In the genomic region with DNA sequence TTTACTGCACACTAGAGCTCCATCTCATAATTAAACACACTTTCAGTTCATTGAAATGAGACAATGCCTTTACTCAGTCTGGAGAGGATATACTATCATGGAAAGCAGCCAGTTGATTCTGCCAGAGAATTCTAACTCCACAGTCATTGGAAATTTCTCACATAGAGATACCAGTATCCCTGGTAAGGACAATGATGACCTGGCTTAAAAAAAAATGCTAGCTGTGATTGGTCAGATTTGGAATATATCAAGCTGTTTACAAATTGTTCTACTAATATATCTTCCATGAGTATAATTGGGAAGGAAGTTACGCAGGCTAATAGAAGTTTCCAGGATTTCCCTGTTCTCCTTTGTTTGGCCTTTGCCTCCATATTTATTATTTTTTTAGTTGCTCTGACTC, we compare ENCODE assay signal across 19 cellular contexts. TPM values are rescaled to one million over a fixed set of nuclear protein-coding genes. Genes with fewer than 3 reads are reported as not detected.
A peak's percentile ranks its signal among the peaks of the same experiment; 100 is the strongest.
DNase-seq lines count a peak whose midpoint lies in the region; ATAC-seq and TF ChIP-seq lines count a peak whose summit lies in the region.
"Had no signal": no experiment of that assay in that cellular context is flagged by ENCODE, and none has a peak within 500 bp of the region (broad histone marks: within the 10 kb centered on the region; RNA-seq: fewer than 3 reads in every experiment).

No MANE protein-coding gene starts in this region.

- H3K27ac ChIP-seq in lung (ENCODE audit: low read depth in 1 of 2, low read length in 1 of 2): no peak overlapping the region
- no peak overlapping the region for H3K27ac ChIP-seq in CD4-positive, alpha-beta T cell (ENCODE audit: low read depth, low read length)
- no peak overlapping the region for H3K27ac ChIP-seq in CD4-positive, alpha-beta memory T cell (ENCODE audit: low read depth, low read length)
- H3K27ac ChIP-seq: PC-9, RWPE1, SJCRH30 had no signal

- peak; percentile 57 for DNase-seq in G401 (ENCODE audit: low spot score)
- DNase-seq in cerebellar cortex (ENCODE audit: low spot score): peak; percentile 41
- DNase-seq in left cardiac atrium: no peak
- no peak for DNase-seq in lung (ENCODE audit: low spot score)
- no peak for DNase-seq in DMS79 treated with DMSO at 0.1 percent for 48 hours (lab: John Stamatoyannopoulos, UW)
- no peak for DNase-seq in CD4-positive, alpha-beta T cell
- DNase-seq in GM20000 (ENCODE audit: low spot score): no peak
- no peak for DNase-seq in CD4-positive, alpha-beta memory T cell
- DNase-seq: DND-41, H7, HFFc6, KG1, NCI-H1436, NCI-H1930, NCI-H226, NCI-H524, PC-9, SJCRH30 had no signal

- no peaks in the 10 kb centered on the region for H3K27me3 Mint-ChIP-seq in CD4-positive, alpha-beta T cell
- H3K27me3 Mint-ChIP-seq in CD4-positive, alpha-beta memory T cell: no peaks in the 10 kb centered on the region

- no peaks in the 10 kb centered on the region for H3K4me1 Mint-ChIP-seq in CD4-positive, alpha-beta T cell (ENCODE audit: low read depth)
- no peaks in the 10 kb centered on the region for H3K4me1 Mint-ChIP-seq in CD4-positive, alpha-beta memory T cell

- H3K27ac Mint-ChIP-seq in CD4-positive, alpha-beta T cell: no peak overlapping the region
- no peak overlapping the region for H3K27ac Mint-ChIP-seq in CD4-positive, alpha-beta memory T cell
- H3K27ac Mint-ChIP-seq: HFFc6 had no signal

- TF ChIP-seq CTCF in lung (IDR thresholded peaks at IDR 0.05; ENCODE audit: control extremely low read depth, extremely low read depth): no peak
- no peak for TF ChIP-seq CTCF in CD4-positive, alpha-beta T cell (IDR thresholded peaks at IDR 0.05)
- TF ChIP-seq CTCF in GM20000 (IDR thresholded peaks at IDR 0.05; ENCODE audit: extremely low read depth, missing control alignments): no peak

- H3K36me3 Mint-ChIP-seq in CD4-positive, alpha-beta T cell (ENCODE audit: low read depth): no peaks in the 10 kb centered on the region
- no peaks in the 10 kb centered on the region for H3K36me3 Mint-ChIP-seq in CD4-positive, alpha-beta memory T cell

- H3K9me3 ChIP-seq in lung (ENCODE audit: control insufficient read depth in 2 of 2, insufficient read depth in 1 of 2, low read length in 1 of 2): no peaks in the 10 kb centered on the region
- no peaks in the 10 kb centered on the region for H3K9me3 ChIP-seq in CD4-positive, alpha-beta T cell (ENCODE audit: control insufficient read depth, low read length)
- no peaks in the 10 kb centered on the region for H3K9me3 ChIP-seq in CD4-positive, alpha-beta memory T cell (ENCODE audit: control insufficient read depth in 1 of 2, low read length in 2 of 2)
- H3K9me3 ChIP-seq: SJCRH30 had no signal

- in situ Hi-C loops in G401 (cut with HindIII; ENCODE audit: low sequenced_read_pairs): no loop called here

- H3K9me3 Mint-ChIP-seq in CD4-positive, alpha-beta T cell: no peaks in the 10 kb centered on the region
- peaks cover 0 to 4% (median 0%) of the 10 kb centered on the region in 8 donors for H3K9me3 Mint-ChIP-seq in CD4-positive, alpha-beta memory T cell
- H3K9me3 Mint-ChIP-seq: HFFc6 had no signal

- no peaks in the 10 kb centered on the region for H3K36me3 ChIP-seq in lung (ENCODE audit: control insufficient read depth in 2 of 2, insufficient read depth in 2 of 2, low read length in 2 of 2)
- H3K36me3 ChIP-seq in CD4-positive, alpha-beta memory T cell (ENCODE audit: insufficient read depth, low read length): no peaks in the 10 kb centered on the region
- H3K36me3 ChIP-seq: SJCRH30 had no signal

- peak; percentile 34 to 47 for ATAC-seq in left cardiac atrium
- peak; percentile 8 for ATAC-seq in lung (ENCODE audit: insufficient read depth, low FRiP score)
- ATAC-seq in CD4-positive, alpha-beta T cell (ENCODE audit: poor library complexity): no peak

- CTCF ChIA-PET in CD4-positive, alpha-beta T cell (lab: Charles Lee): no interaction called here
- CTCF ChIA-PET in CD4-positive, alpha-beta memory T cell (lab: Charles Lee; ENCODE audit: partially characterized antibody): no interaction called here

- WGBS in lung, 2 donors: 70 to 74% methylated on average over 1 of the region's 1 CpG

- intact Hi-C loops in left cardiac atrium (cut with DNase I): no loop called here
- intact Hi-C loops in CD4-positive, alpha-beta T cell (cut with DNase I, micrococcal nuclease): no loop called here
- intact Hi-C loops in CD4-positive, alpha-beta memory T cell (cut with micrococcal nuclease): no loop called here

- H3K4me3 ChIP-seq in lung: no peak overlapping the region
- H3K4me3 ChIP-seq in CD4-positive, alpha-beta memory T cell (ENCODE audit: low read length in 2 of 2): no peak overlapping the region
- H3K4me3 ChIP-seq: PC-9, SJCRH30 had no signal

- H3K4me3 Mint-ChIP-seq in CD4-positive, alpha-beta T cell: no peak overlapping the region
- H3K4me3 Mint-ChIP-seq in CD4-positive, alpha-beta memory T cell: no peak overlapping the region
- H3K4me3 Mint-ChIP-seq: HFFc6 had no signal

- no peaks in the 10 kb centered on the region for H3K27me3 ChIP-seq in lung (ENCODE audit: control insufficient read depth, insufficient read depth)
- H3K27me3 ChIP-seq in CD4-positive, alpha-beta T cell (ENCODE audit: control insufficient read depth, insufficient read depth, low read length): no peaks in the 10 kb centered on the region
- no peaks in the 10 kb centered on the region for H3K27me3 ChIP-seq in CD4-positive, alpha-beta memory T cell (ENCODE audit: insufficient read depth, low read length)
- H3K27me3 ChIP-seq: SJCRH30 had no signal

- H3K4me1 ChIP-seq in lung (ENCODE audit: control insufficient read depth in 2 of 2, insufficient read depth in 2 of 2, low read length in 2 of 2): no peaks in the 10 kb centered on the region
- H3K4me1 ChIP-seq in CD4-positive, alpha-beta memory T cell (ENCODE audit: insufficient read depth, low read length): no peaks in the 10 kb centered on the region
- H3K4me1 ChIP-seq: SJCRH30 had no signal

- POLR2A ChIA-PET in CD4-positive, alpha-beta T cell (lab: Charles Lee): no interaction called here
- POLR2A ChIA-PET in CD4-positive, alpha-beta memory T cell (lab: Charles Lee; ENCODE audit: partially characterized antibody): no interaction called here

RNA-seq across cellular contexts. Expression of a gene that starts 34.5 kb away (rescaled TPM):
- total RNA-seq in G401 (2014; rRNA removed; shearing (Covaris generic)): 0.98 and 1.4 TPM in 2 replicates
- total RNA-seq in left cardiac atrium (1 to 10 TPM; 2.4 to 2.9 TPM), lung (1 to 10 TPM; 2.7 to 5.7 TPM)
- polyA plus RNA-seq in lung: 1 to 10 TPM in 1 of 2 donors, under 1 TPM in 1; 0.93 to 1.1 TPM
- not detected for total RNA-seq in CD4-positive, alpha-beta T cell
- total RNA-seq in CD4-positive, alpha-beta memory T cell: not detected
- not detected for polyA plus RNA-seq in CD4-positive, alpha-beta memory T cell

Comparison
In these comparisons a context has a peak if more than half of its experiments do, and no peak if none do; other contexts are left out.
1. DNase-seq: peak in G401 (single experiment) and cerebellar cortex (single experiment); none in left cardiac atrium (single experiment), lung (single experiment), DMS79 treated with DMSO at 0.1 percent for 48 hours (single experiment), CD4-positive, alpha-beta T cell (0 of 10), GM20000 (single experiment) and CD4-positive, alpha-beta memory T cell (0 of 5).